In genomic region chr1:36149237-36149972, GRCh38 we compare ENCODE assay signal across 1 cellular context.
A peak's percentile ranks its signal among the peaks of the same experiment; 100 is the strongest.
TF ChIP-seq lines count a peak whose summit lies in the region.

TRAPPC3 (minus strand) TSS chr1:36149486; CDS start chr1:36149378, 108 bp downstream.

TF ChIP-seq in K562, 482 proteins besides CTCF, POLR2A, EP300 and RAD21 (continued from another document and continues in another):
- TF ChIP-seq RHOXF2B (CRISPR knock-in tag; conservative IDR thresholded peaks at IDR 0.05) (no peak), ZNF436 (CRISPR knock-in tag; IDR thresholded peaks at IDR 0.05) (no peak), ZNF124 (CRISPR knock-in tag; IDR thresholded peaks at IDR 0.05) (no peak), ARID3B (CRISPR knock-in tag; IDR thresholded peaks at IDR 0.05; ENCODE audit: borderline replicate concordance) (no peak), NRF1 (conservative IDR thresholded peaks at IDR 0.05 in 1 of 2, IDR thresholded peaks at IDR 0.05 in 1 of 2) (peak; percentile 99 to 100), XRCC4 (IDR thresholded peaks at IDR 0.05; ENCODE audit: extremely low read depth, insufficient read depth, insufficient read length) (no peak), SAP30 (IDR thresholded peaks at IDR 0.05; ENCODE audit: borderline replicate concordance, insufficient read depth, low read depth, low read length, poor library complexity, severe bottlenecking) (peak; percentile 87), ZFX (CRISPR knock-in tag; IDR thresholded peaks at IDR 0.05) (peak; percentile 97), IRF9 (tag; IDR thresholded peaks at IDR 0.05) (no peak), MCM5 (IDR thresholded peaks at IDR 0.05; ENCODE audit: low read depth) (no peak), RBM15 (IDR thresholded peaks at IDR 0.05; ENCODE audit: insufficient read depth, low read length) (no peak), RAD51 (IDR thresholded peaks at IDR 0.05; ENCODE audit: borderline replicate concordance, low read depth) (peak; percentile 70), ZC3H11A (IDR thresholded peaks at IDR 0.05; ENCODE audit: low read depth, low read length) (no peak), CTBP1 (IDR thresholded peaks at IDR 0.05; ENCODE audit: borderline replicate concordance) (peak; percentile 96), JUN (IDR thresholded peaks at IDR 0.05; ENCODE audit: borderline replicate concordance, low read depth, low read length) (peak; percentile 82), JUN (CRISPR knock-in tag; IDR thresholded peaks at IDR 0.05; ENCODE audit: borderline replicate concordance) (no peak; the same call in 1 of the 2 replicates), CAMTA2 (CRISPR knock-in tag; conservative IDR thresholded peaks at IDR 0.05) (no peak), ZBTB17 (CRISPR knock-in tag; IDR thresholded peaks at IDR 0.05) (peak; percentile 62), E2F5 (CRISPR knock-in tag; IDR thresholded peaks at IDR 0.05) (peak; percentile 93), GABPB1 (CRISPR knock-in tag; IDR thresholded peaks at IDR 0.05) (peak; percentile 88), KDM1A (IDR thresholded peaks at IDR 0.05) (peak in 1 of 2 experiments; percentile 86; a peak in 3 of 4 replicates), NFE2L1 (tag; IDR thresholded peaks at IDR 0.05; ENCODE audit: borderline replicate concordance, low read depth) (no peak), MLLT1 (IDR thresholded peaks at IDR 0.05) (0 out of 4 replicates have a peak, but pooled peaks have one; percentile 24 to 25), THAP12 (CRISPR knock-in tag; IDR thresholded peaks at IDR 0.05) (no peak; the same call in 1 of the 2 replicates), ZNF592 (IDR thresholded peaks at IDR 0.05) (peak; percentile 85), ZNF449 (CRISPR knock-in tag; IDR thresholded peaks at IDR 0.05) (no peak), ZNF212 (CRISPR knock-in tag; IDR thresholded peaks at IDR 0.05) (0 out of 2 replicates have a peak, but pooled peaks have one; percentile 19), CBFA2T2 (conservative IDR thresholded peaks at IDR 0.05) (no peak), ZBTB40 (IDR thresholded peaks at IDR 0.05) (0 out of 2 replicates have a peak, but pooled peaks have one; percentile 37), ZBTB40 (CRISPR knock-in tag; IDR thresholded peaks at IDR 0.05) (no peak), RFX7 (CRISPR knock-in tag; IDR thresholded peaks at IDR 0.05) (no peak), ETV5 (CRISPR knock-in tag; IDR thresholded peaks at IDR 0.05; ENCODE audit: low read depth) (peak; percentile 53; the same call in 1 of the 2 replicates), SRSF9 (IDR thresholded peaks at IDR 0.05; ENCODE audit: borderline replicate concordance, low read depth, low read length) (no peak), ELK3 (CRISPR knock-in tag; IDR thresholded peaks at IDR 0.05) (no peak)
